In the genomic region with DNA sequence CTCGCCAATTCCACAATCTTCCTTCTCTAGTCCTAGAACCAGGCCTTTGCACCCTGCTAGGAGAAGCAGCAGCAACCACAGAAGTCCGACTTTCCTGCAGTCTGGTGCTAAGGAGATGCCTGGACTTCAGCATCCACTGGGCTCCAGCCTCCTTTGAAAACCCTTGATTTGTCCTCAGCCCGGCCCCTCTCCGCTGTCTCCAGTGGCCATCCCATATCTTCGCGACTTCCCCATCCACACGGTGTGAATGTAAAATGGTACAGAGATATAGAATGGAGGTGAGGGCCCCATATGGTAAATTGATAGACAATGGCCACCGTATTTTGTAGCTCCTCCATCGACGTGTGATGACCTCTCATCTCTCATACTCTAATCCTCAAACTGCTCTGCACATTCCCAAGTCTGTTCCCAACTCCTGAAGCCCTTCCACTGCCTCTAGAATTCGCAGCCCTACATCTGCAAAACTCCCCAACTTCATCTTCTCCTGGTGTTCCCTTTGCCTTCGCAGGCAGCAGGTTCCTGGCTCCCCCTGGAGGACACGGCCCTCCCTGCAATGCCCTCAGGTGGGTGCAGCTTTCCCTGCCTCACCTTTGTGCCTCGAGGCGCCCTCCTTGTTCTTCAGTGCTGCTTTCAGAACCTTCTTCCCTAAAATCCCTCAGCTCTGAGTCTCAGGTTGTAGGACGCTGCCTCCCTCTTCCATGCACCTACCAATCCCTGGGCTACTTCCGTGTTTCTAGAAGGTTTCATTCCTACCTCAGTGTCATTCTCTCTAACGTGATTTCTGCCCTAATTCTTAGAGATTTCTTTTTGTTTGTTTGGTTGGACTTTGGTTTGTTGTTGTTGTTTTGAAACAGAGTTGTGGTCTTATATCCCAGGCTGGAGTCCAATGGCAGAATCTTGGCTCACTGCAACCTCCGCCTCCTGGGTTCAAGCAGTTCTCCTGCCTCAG, we compare ENCODE assay signal across 8 cellular contexts. TPM values are rescaled to one million over a fixed set of nuclear protein-coding genes. Genes with fewer than 3 reads are reported as not detected.
DNase-seq lines count a peak whose midpoint lies in the region; ATAC-seq, FAIRE-seq and TF ChIP-seq lines count a peak whose summit lies in the region.

No MANE protein-coding gene starts in this region.

- H3K27me3 Mint-ChIP-seq in activated T-helper 2 cell treated with anti-CD3 and anti-CD28 coated beads, Interferon-gamma antibody, Interleukin-2, Interleukin-4, amounts not matched to agents 10 μg/mL and 5 μg/mL and 100 μg/mL, durations not matched to agents 14 hours and 24 hours and 36 hours (ENCODE audit: low read depth): peaks cover 27% of the 10 kb centered on the region

- no peak overlapping the region for H3K27ac ChIP-seq in Panc1 (ENCODE audit: low read length)

- H3K9me3 ChIP-seq in Panc1 (ENCODE audit: control insufficient read depth, insufficient read depth, low read depth, low read length): no peaks in the 10 kb centered on the region

- TF ChIP-seq CTCF in AG04449 (IDR thresholded peaks at IDR 0.05; ENCODE audit: insufficient read depth, low read length, missing control alignments) (peak; percentile 93), Panc1 (IDR thresholded peaks at IDR 0.05) (peak; percentile 95)

- H3K4me3 ChIP-seq in AG04449 (ENCODE audit: low read depth, low read length) (no peak overlapping the region), Panc1 (ENCODE audit: low read depth in 2 of 2, low read length in 2 of 2) (no peak overlapping the region)

- peak; percentile 84 for FAIRE-seq in GM19239 (lab: Jason Lieb, UNC)

- H3K4me3 Mint-ChIP-seq in activated T-helper 2 cell treated with anti-CD3 and anti-CD28 coated beads, Interferon-gamma antibody, Interleukin-2, Interleukin-4, amounts not matched to agents 10 μg/mL and 5 μg/mL and 100 μg/mL, durations not matched to agents 14 hours and 24 hours and 36 hours (ENCODE audit: low read depth): no peak overlapping the region

- CTCF ChIA-PET in AG04449 (lab: Yijun Ruan, JAX) (interaction anchor here (0.6 to 3.5 kb wide), 43 partner anchors 11 to 305 kb away, joined by 3 to 98 read pairs (median 5); a partner anchor contains a TSS), Panc1 (lab: Charles Lee) (interaction anchor here (0.6 to 2.1 kb wide), 8 partner anchors 14 to 446 kb away, joined by 3 to 9 read pairs (median 4); no protein-coding TSS in a partner anchor)

- H3K27me3 ChIP-seq in Panc1 (ENCODE audit: control insufficient read depth, insufficient read depth, low read length): no peaks in the 10 kb centered on the region

- no peaks in the 10 kb centered on the region; the same call in 1 of the 2 replicates for H3K4me1 ChIP-seq in Panc1 (ENCODE audit: control insufficient read depth, insufficient read depth, low read length)

- no peak for DNase-seq in AG04449 (ENCODE audit: low read depth, low spot score)
- peak; percentile 58 for DNase-seq in GM19239 (ENCODE audit: insufficient read length, low spot score)
- no peak for DNase-seq in Panc1 (ENCODE audit: low read depth, low spot score)
- DNase-seq in activated T-helper 2 cell treated with anti-CD3 and anti-CD28 coated beads, Interferon-gamma antibody, Interleukin-2, Interleukin-4, amounts not matched to agents 10 μg/mL and 5 μg/mL and 100 μg/mL, durations not matched to agents 14 hours and 24 hours and 36 hours (ENCODE audit: low spot score): peak; percentile 61
- DNase-seq in germinal center (ENCODE audit: low spot score): peak; percentile 80
- DNase-seq in retina: peak; percentile 44
- no peak for DNase-seq in NOMO-1 treated with dmso at 0.1 percent for 144 hours (lab: John Stamatoyannopoulos, UW; ENCODE audit: unreplicated experiment)

- BruUV-seq in Panc1 (replicated peaks; lab: Mats Ljungman, UMichigan): no TSS peak

- POLR2A ChIA-PET in AG04449 (lab: Yijun Ruan, JAX) (interaction anchor here (0.7 to 1.1 kb wide), 2 partner anchors 50 to 57 kb away, joined by 3 to 4 read pairs; a partner anchor contains a TSS), Panc1 (lab: Charles Lee) (no interaction called here)

- no peaks in the 10 kb centered on the region for H3K36me3 Mint-ChIP-seq in activated T-helper 2 cell treated with anti-CD3 and anti-CD28 coated beads, Interferon-gamma antibody, Interleukin-2, Interleukin-4, amounts not matched to agents 10 μg/mL and 5 μg/mL and 100 μg/mL, durations not matched to agents 14 hours and 24 hours and 36 hours (ENCODE audit: low read depth)

- peaks cover 13% of the 10 kb centered on the region for H3K4me1 Mint-ChIP-seq in activated T-helper 2 cell treated with anti-CD3 and anti-CD28 coated beads, Interferon-gamma antibody, Interleukin-2, Interleukin-4, amounts not matched to agents 10 μg/mL and 5 μg/mL and 100 μg/mL, durations not matched to agents 14 hours and 24 hours and 36 hours (ENCODE audit: low read depth)

- intact Hi-C loops in Panc1 (cut with micrococcal nuclease; ENCODE audit: unreplicated experiment): loop anchor here (10.0 kb wide), 1 partner anchor 177 kb away; a partner anchor contains a TSS
- intact Hi-C loops in activated T-helper 2 cell treated with anti-CD3 and anti-CD28 coated beads, Interferon-gamma antibody, Interleukin-2, Interleukin-4, amounts not matched to agents 10 μg/mL and 5 μg/mL and 100 μg/mL, durations not matched to agents 14 hours and 24 hours and 36 hours (cut with micrococcal nuclease): loop anchor here (1.0 kb wide), 2 partner anchors 15 to 134 kb away; no protein-coding TSS in a partner anchor

- no peaks in the 10 kb centered on the region for H3K9me3 Mint-ChIP-seq in activated T-helper 2 cell treated with anti-CD3 and anti-CD28 coated beads, Interferon-gamma antibody, Interleukin-2, Interleukin-4, amounts not matched to agents 10 μg/mL and 5 μg/mL and 100 μg/mL, durations not matched to agents 14 hours and 24 hours and 36 hours

- in situ Hi-C loops in Panc1 (cut with HindIII; ENCODE audit: low pct_unique_long_range_greater_than_20kb, low sequenced_read_pairs): no loop called here

- H3K36me3 ChIP-seq in Panc1 (ENCODE audit: control insufficient read depth, insufficient read depth, low read length): no peaks in the 10 kb centered on the region

- no peak overlapping the region for H3K27ac Mint-ChIP-seq in activated T-helper 2 cell treated with anti-CD3 and anti-CD28 coated beads, Interferon-gamma antibody, Interleukin-2, Interleukin-4, amounts not matched to agents 10 μg/mL and 5 μg/mL and 100 μg/mL, durations not matched to agents 14 hours and 24 hours and 36 hours

- ATAC-seq in Panc1: peak; percentile 68; the same call in 1 of the 2 replicates
- ATAC-seq in HG02840 (IDR thresholded peaks at IDR 0.05; ENCODE audit: low FRiP score, unreplicated experiment): no peak

RNA-seq across cellular contexts. Expression of a gene that starts 36.7 kb away (rescaled TPM):
- total RNA-seq in Panc1 (2021; ENCODE audit: unreplicated experiment): 525 TPM
- polyA plus RNA-seq in Panc1 (2012; ENCODE audit: insufficient read length): 275 TPM
- 405 and 431 TPM in 2 replicates for total RNA-seq in activated T-helper 2 cell treated with anti-CD3 and anti-CD28 coated beads, Interferon-gamma antibody, Interleukin-2, Interleukin-4, amounts not matched to agents 10 μg/mL and 5 μg/mL and 100 μg/mL, durations not matched to agents 14 hours and 24 hours and 36 hours

RNA-seq across cellular contexts. Expression of a gene that starts 50.1 kb away (rescaled TPM):
- total RNA-seq in Panc1 (2021; ENCODE audit: unreplicated experiment): 17.3 TPM
- 16.5 TPM for polyA plus RNA-seq in Panc1 (2012; ENCODE audit: insufficient read length)
- total RNA-seq in activated T-helper 2 cell treated with anti-CD3 and anti-CD28 coated beads, Interferon-gamma antibody, Interleukin-2, Interleukin-4, amounts not matched to agents 10 μg/mL and 5 μg/mL and 100 μg/mL, durations not matched to agents 14 hours and 24 hours and 36 hours: 5.3 and 5.7 TPM in 2 replicates

Comparison
In these comparisons a context has a peak if more than half of its experiments do, and no peak if none do; other contexts are left out.
1. DNase-seq: peak in GM19239 (single experiment), activated T-helper 2 cell treated with anti-CD3 and anti-CD28 coated beads, Interferon-gamma antibody, Interleukin-2, Interleukin-4, amounts not matched to agents 10 μg/mL and 5 μg/mL and 100 μg/mL, durations not matched to agents 14 hours and 24 hours and 36 hours (single experiment), germinal center (single experiment) and retina (single experiment); none in AG04449 (single experiment), Panc1 (single experiment) and NOMO-1 treated with dmso at 0.1 percent for 144 hours (single experiment).